ENCODE assay signal across 1 cellular context in the genomic region with DNA sequence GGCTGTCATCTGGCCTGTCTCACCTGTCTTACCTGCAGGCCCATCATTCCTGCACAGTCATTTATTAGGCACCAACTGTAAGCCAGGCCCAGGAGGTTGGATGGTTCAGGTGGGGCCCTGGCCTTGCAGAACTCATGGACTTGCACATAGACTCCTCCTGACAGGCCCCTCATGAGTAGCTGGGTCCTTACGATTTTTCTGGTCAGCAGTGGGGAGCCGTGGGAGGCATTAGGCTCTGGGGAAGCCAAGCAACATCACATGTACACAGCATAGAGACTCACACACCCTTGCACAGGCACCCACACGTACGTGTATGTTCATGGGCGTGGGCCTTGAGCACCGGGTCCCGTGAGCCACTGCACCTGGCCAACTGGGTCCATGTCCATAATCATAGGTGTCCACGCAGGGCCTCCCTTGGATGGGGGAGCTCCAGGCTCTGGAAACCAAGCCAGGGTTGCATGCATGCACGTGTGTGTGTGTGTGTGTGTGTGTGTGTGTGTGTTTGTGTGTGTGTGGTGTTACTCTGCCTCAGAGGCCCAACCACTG.
A peak's percentile ranks its signal among the peaks of the same experiment; 100 is the strongest.
TF ChIP-seq lines count a peak whose summit lies in the region.

No MANE protein-coding gene starts in this region.

TF ChIP-seq in K562, 482 proteins besides CTCF, POLR2A, EP300 and RAD21 (continues in another document):
- TF ChIP-seq, protein P1, sequence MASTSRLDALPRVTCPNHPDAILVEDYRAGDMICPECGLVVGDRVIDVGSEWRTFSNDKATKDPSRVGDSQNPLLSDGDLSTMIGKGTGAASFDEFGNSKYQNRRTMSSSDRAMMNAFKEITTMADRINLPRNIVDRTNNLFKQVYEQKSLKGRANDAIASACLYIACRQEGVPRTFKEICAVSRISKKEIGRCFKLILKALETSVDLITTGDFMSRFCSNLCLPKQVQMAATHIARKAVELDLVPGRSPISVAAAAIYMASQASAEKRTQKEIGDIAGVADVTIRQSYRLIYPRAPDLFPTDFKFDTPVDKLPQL (IDR thresholded peaks at IDR 0.05; ENCODE audit: extremely low read depth, insufficient read length): no peak
- TF ChIP-seq KLF16 (IDR thresholded peaks at IDR 0.05): no peak
- TF ChIP-seq, protein P2, sequence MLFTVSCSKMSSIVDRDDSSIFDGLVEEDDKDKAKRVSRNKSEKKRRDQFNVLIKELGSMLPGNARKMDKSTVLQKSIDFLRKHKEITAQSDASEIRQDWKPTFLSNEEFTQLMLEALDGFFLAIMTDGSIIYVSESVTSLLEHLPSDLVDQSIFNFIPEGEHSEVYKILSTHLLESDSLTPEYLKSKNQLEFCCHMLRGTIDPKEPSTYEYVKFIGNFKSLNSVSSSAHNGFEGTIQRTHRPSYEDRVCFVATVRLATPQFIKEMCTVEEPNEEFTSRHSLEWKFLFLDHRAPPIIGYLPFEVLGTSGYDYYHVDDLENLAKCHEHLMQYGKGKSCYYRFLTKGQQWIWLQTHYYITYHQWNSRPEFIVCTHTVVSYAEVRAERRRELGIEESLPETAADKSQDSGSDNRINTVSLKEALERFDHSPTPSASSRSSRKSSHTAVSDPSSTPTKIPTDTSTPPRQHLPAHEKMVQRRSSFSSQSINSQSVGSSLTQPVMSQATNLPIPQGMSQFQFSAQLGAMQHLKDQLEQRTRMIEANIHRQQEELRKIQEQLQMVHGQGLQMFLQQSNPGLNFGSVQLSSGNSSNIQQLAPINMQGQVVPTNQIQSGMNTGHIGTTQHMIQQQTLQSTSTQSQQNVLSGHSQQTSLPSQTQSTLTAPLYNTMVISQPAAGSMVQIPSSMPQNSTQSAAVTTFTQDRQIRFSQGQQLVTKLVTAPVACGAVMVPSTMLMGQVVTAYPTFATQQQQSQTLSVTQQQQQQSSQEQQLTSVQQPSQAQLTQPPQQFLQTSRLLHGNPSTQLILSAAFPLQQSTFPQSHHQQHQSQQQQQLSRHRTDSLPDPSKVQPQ (CRISPR knock-in tag; IDR thresholded peaks at IDR 0.05; ENCODE audit: borderline replicate concordance): no peak
- TF ChIP-seq CBFA2T3 (IDR thresholded peaks at IDR 0.05): no peak
- no peak for TF ChIP-seq MXI1 (IDR thresholded peaks at IDR 0.05; ENCODE audit: low read depth, low read length)
- TF ChIP-seq NEUROD1 (IDR thresholded peaks at IDR 0.05; ENCODE audit: borderline replicate concordance, low read depth, low read length, partially characterized antibody): peak; percentile 55
- no peak for TF ChIP-seq MTA1 (IDR thresholded peaks at IDR 0.05; ENCODE audit: borderline replicate concordance)
- 0 out of 2 replicates have a peak, but pooled peaks have one; percentile 32 for TF ChIP-seq PTBP1 (IDR thresholded peaks at IDR 0.05; ENCODE audit: low read depth, low read length)
- TF ChIP-seq ZNF121 (CRISPR knock-in tag; conservative IDR thresholded peaks at IDR 0.05): no peak
- TF ChIP-seq, protein P3, sequence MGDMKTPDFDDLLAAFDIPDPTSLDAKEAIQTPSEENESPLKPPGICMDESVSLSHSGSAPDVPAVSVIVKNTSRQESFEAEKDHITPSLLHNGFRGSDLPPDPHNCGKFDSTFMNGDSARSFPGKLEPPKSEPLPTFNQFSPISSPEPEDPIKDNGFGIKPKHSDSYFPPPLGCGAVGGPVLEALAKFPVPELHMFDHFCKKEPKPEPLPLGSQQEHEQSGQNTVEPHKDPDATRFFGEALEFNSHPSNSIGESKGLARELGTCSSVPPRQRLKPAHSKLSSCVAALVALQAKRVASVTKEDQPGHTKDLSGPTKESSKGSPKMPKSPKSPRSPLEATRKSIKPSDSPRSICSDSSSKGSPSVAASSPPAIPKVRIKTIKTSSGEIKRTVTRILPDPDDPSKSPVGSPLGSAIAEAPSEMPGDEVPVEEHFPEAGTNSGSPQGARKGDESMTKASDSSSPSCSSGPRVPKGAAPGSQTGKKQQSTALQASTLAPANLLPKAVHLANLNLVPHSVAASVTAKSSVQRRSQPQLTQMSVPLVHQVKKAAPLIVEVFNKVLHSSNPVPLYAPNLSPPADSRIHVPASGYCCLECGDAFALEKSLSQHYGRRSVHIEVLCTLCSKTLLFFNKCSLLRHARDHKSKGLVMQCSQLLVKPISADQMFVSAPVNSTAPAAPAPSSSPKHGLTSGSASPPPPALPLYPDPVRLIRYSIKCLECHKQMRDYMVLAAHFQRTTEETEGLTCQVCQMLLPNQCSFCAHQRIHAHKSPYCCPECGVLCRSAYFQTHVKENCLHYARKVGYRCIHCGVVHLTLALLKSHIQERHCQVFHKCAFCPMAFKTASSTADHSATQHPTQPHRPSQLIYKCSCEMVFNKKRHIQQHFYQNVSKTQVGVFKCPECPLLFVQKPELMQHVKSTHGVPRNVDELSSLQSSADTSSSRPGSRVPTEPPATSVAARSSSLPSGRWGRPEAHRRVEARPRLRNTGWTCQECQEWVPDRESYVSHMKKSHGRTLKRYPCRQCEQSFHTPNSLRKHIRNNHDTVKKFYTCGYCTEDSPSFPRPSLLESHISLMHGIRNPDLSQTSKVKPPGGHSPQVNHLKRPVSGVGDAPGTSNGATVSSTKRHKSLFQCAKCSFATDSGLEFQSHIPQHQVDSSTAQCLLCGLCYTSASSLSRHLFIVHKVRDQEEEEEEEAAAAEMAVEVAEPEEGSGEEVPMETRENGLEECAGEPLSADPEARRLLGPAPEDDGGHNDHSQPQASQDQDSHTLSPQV (IDR thresholded peaks at IDR 0.05): peak; percentile 57; the same call in 1 of the 2 replicates
- TF ChIP-seq POLR2G (IDR thresholded peaks at IDR 0.05; ENCODE audit: low read depth, low read length): peak; percentile 47; the same call in 1 of the 2 replicates
- TF ChIP-seq TCF7 (IDR thresholded peaks at IDR 0.05; ENCODE audit: borderline replicate concordance): no peak
- TF ChIP-seq ESRRA (IDR thresholded peaks at IDR 0.05; ENCODE audit: borderline replicate concordance, low read depth): peak; percentile 12
- TF ChIP-seq PRMT5 (CRISPR knock-in tag; IDR thresholded peaks at IDR 0.05): no peak
- no peak for TF ChIP-seq MTF1 (CRISPR knock-in tag; IDR thresholded peaks at IDR 0.05; ENCODE audit: borderline replicate concordance)
- TF ChIP-seq GATAD2B (IDR thresholded peaks at IDR 0.05; ENCODE audit: borderline replicate concordance): no peak
- peak; percentile 12; the same call in 1 of the 2 replicates for TF ChIP-seq BHLHE40 (IDR thresholded peaks at IDR 0.05; ENCODE audit: low read length)
- no peak for TF ChIP-seq NFE2L1 (tag; IDR thresholded peaks at IDR 0.05; ENCODE audit: borderline replicate concordance, low read depth)
- TF ChIP-seq ZNF766 (CRISPR knock-in tag; conservative IDR thresholded peaks at IDR 0.05): peak; percentile 56; the same call in 1 of the 2 replicates
- no peak for TF ChIP-seq HDAC6 (IDR thresholded peaks at IDR 0.05; ENCODE audit: low read depth, low read length)
- TF ChIP-seq ZNF347 (CRISPR knock-in tag; IDR thresholded peaks at IDR 0.05; ENCODE audit: low read depth): no peak
- no peak for TF ChIP-seq SRSF7 (optimal IDR thresholded peaks at IDR 0.05; ENCODE audit: low read depth, low read length)
- TF ChIP-seq ZKSCAN8 (CRISPR knock-in tag; IDR thresholded peaks at IDR 0.05): peak; percentile 96
- TF ChIP-seq ZNF75A (CRISPR knock-in tag; IDR thresholded peaks at IDR 0.05): no peak
- no peak for TF ChIP-seq EGR1 (conservative IDR thresholded peaks at IDR 0.05)
- TF ChIP-seq, protein P4, sequence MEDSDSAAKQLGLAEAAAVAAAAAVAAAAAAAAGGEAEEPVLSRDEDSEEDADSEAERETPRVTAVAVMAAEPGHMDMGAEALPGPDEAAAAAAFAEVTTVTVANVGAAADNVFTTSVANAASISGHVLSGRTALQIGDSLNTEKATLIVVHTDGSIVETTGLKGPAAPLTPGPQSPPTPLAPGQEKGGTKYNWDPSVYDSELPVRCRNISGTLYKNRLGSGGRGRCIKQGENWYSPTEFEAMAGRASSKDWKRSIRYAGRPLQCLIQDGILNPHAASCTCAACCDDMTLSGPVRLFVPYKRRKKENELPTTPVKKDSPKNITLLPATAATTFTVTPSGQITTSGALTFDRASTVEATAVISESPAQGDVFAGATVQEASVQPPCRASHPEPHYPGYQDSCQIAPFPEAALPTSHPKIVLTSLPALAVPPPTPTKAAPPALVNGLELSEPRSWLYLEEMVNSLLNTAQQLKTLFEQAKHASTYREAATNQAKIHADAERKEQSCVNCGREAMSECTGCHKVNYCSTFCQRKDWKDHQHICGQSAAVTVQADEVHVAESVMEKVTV (CRISPR knock-in tag; IDR thresholded peaks at IDR 0.05): no peak
- TF ChIP-seq, protein P5, sequence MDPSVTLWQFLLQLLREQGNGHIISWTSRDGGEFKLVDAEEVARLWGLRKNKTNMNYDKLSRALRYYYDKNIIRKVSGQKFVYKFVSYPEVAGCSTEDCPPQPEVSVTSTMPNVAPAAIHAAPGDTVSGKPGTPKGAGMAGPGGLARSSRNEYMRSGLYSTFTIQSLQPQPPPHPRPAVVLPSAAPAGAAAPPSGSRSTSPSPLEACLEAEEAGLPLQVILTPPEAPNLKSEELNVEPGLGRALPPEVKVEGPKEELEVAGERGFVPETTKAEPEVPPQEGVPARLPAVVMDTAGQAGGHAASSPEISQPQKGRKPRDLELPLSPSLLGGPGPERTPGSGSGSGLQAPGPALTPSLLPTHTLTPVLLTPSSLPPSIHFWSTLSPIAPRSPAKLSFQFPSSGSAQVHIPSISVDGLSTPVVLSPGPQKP (CRISPR knock-in tag; IDR thresholded peaks at IDR 0.05): no peak
- no peak for TF ChIP-seq POLR3A (IDR thresholded peaks at IDR 0.05; ENCODE audit: borderline replicate concordance, extremely low read depth, insufficient read depth, insufficient read length)
- TF ChIP-seq PTRF (tag; IDR thresholded peaks at IDR 0.05): no peak
- no peak for TF ChIP-seq POLR3G (IDR thresholded peaks at IDR 0.05; ENCODE audit: extremely low read depth, insufficient read length, insufficient replicate concordance)
- 0 out of 2 replicates have a peak, but pooled peaks have one; percentile 37 for TF ChIP-seq ZNF324 (CRISPR knock-in tag; IDR thresholded peaks at IDR 0.05)
- TF ChIP-seq HMG20B (CRISPR knock-in tag; IDR thresholded peaks at IDR 0.05): no peak
- TF ChIP-seq, protein P6, sequence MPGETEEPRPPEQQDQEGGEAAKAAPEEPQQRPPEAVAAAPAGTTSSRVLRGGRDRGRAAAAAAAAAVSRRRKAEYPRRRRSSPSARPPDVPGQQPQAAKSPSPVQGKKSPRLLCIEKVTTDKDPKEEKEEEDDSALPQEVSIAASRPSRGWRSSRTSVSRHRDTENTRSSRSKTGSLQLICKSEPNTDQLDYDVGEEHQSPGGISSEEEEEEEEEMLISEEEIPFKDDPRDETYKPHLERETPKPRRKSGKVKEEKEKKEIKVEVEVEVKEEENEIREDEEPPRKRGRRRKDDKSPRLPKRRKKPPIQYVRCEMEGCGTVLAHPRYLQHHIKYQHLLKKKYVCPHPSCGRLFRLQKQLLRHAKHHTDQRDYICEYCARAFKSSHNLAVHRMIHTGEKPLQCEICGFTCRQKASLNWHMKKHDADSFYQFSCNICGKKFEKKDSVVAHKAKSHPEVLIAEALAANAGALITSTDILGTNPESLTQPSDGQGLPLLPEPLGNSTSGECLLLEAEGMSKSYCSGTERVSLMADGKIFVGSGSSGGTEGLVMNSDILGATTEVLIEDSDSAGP (CRISPR knock-in tag; IDR thresholded peaks at IDR 0.05): no peak
- no peak for TF ChIP-seq NCOA6 (IDR thresholded peaks at IDR 0.05)
- TF ChIP-seq, protein P7, sequence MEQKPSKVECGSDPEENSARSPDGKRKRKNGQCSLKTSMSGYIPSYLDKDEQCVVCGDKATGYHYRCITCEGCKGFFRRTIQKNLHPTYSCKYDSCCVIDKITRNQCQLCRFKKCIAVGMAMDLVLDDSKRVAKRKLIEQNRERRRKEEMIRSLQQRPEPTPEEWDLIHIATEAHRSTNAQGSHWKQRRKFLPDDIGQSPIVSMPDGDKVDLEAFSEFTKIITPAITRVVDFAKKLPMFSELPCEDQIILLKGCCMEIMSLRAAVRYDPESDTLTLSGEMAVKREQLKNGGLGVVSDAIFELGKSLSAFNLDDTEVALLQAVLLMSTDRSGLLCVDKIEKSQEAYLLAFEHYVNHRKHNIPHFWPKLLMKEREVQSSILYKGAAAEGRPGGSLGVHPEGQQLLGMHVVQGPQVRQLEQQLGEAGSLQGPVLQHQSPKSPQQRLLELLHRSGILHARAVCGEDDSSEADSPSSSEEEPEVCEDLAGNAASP (IDR thresholded peaks at IDR 0.05): peak; percentile 73; the same call in 1 of the 2 replicates
- TF ChIP-seq KLF10 (CRISPR knock-in tag; IDR thresholded peaks at IDR 0.05): no peak
- no peak for TF ChIP-seq HNRNPK (IDR thresholded peaks at IDR 0.05; ENCODE audit: low read depth, low read length, poor library complexity, severe bottlenecking)
- TF ChIP-seq ZNF311 (CRISPR knock-in tag; IDR thresholded peaks at IDR 0.05): no peak
- TF ChIP-seq, protein P8, sequence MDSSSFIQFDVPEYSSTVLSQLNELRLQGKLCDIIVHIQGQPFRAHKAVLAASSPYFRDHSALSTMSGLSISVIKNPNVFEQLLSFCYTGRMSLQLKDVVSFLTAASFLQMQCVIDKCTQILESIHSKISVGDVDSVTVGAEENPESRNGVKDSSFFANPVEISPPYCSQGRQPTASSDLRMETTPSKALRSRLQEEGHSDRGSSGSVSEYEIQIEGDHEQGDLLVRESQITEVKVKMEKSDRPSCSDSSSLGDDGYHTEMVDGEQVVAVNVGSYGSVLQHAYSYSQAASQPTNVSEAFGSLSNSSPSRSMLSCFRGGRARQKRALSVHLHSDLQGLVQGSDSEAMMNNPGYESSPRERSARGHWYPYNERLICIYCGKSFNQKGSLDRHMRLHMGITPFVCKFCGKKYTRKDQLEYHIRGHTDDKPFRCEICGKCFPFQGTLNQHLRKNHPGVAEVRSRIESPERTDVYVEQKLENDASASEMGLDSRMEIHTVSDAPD (CRISPR knock-in tag; IDR thresholded peaks at IDR 0.05): no peak
- TF ChIP-seq, protein P9, sequence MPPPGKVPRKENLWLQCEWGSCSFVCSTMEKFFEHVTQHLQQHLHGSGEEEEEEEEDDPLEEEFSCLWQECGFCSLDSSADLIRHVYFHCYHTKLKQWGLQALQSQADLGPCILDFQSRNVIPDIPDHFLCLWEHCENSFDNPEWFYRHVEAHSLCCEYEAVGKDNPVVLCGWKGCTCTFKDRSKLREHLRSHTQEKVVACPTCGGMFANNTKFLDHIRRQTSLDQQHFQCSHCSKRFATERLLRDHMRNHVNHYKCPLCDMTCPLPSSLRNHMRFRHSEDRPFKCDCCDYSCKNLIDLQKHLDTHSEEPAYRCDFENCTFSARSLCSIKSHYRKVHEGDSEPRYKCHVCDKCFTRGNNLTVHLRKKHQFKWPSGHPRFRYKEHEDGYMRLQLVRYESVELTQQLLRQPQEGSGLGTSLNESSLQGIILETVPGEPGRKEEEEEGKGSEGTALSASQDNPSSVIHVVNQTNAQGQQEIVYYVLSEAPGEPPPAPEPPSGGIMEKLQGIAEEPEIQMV (tag; conservative IDR thresholded peaks at IDR 0.05; ENCODE audit: low read depth): no peak
- TF ChIP-seq CCAR2 (IDR thresholded peaks at IDR 0.05; ENCODE audit: low read depth, low read length): no peak
- TF ChIP-seq PHTF2 (CRISPR knock-in tag; IDR thresholded peaks at IDR 0.05): no peak
- TF ChIP-seq CBX3 (IDR thresholded peaks at IDR 0.05; ENCODE audit: borderline replicate concordance in 1 of 2, low read length in 2 of 2): no peak
